8 cellular contexts compared by ENCODE assay signal in genomic region chr9:21160178-21160577, GRCh38. TPM values are rescaled to one million over a fixed set of nuclear protein-coding genes. Genes with fewer than 3 reads are reported as not detected.
A peak's percentile ranks its signal among the peaks of the same experiment; 100 is the strongest.
DNase-seq lines count a peak whose midpoint lies in the region; ATAC-seq, FAIRE-seq and TF ChIP-seq lines count a peak whose summit lies in the region.

No MANE protein-coding gene starts in this region.

- H3K27me3 ChIP-seq in keratinocyte (ENCODE audit: control insufficient read depth, extremely low read depth, insufficient read depth, low read length): peaks cover 3% of the 10 kb centered on the region

- H2AFZ ChIP-seq in keratinocyte (ENCODE audit: control insufficient read depth, low read length): no peak overlapping the region

- TF ChIP-seq CTCF in keratinocyte (optimal IDR thresholded peaks at IDR 0.05 in 1 of 3, IDR thresholded peaks at IDR 0.05 in 1 of 3, conservative IDR thresholded peaks at IDR 0.05 in 1 of 3; ENCODE audit: extremely low read depth in 1 of 3, insufficient read depth in 2 of 3, low read length in 3 of 3): no peak

- DNase-seq in HCEC 1CT: peak; percentile 25
- DNase-seq in NCI-H226: peak; percentile 6
- no peak for DNase-seq in keratinocyte (ENCODE audit: low read depth, low spot score)
- no peak for DNase-seq in dedifferentiated amniotic fluid mesenchymal stem cell (ENCODE audit: extremely low spot score)
- no peak for DNase-seq in AG08395 (ENCODE audit: low spot score)
- no peak for DNase-seq in substantia nigra (lab: John Stamatoyannopoulos, UW)
- DNase-seq in ecto neural progenitor cell (ENCODE audit: low spot score): no peak

- no peaks in the 10 kb centered on the region for H3K9me3 ChIP-seq in keratinocyte (ENCODE audit: control insufficient read depth, low read depth, low read length)

- ATAC-seq in GM18511 (IDR thresholded peaks at IDR 0.05; ENCODE audit: unreplicated experiment): peak; percentile 98

- no peaks in the 10 kb centered on the region for H3K9me1 ChIP-seq in keratinocyte (ENCODE audit: control insufficient read depth, extremely low read depth, insufficient read depth, low read length)

- H3K4me3 ChIP-seq in keratinocyte (ENCODE audit: control insufficient read depth in 2 of 3, extremely low read depth in 1 of 3, insufficient read depth in 2 of 3, low read depth in 1 of 3, low read length in 3 of 3): no peak overlapping the region

- dilution Hi-C loops in keratinocyte (cut with MboI; ENCODE audit: extremely low pct_ligation_motif_present, low sequenced_read_pairs): no loop called here

- no peak overlapping the region for H3K27ac ChIP-seq in keratinocyte (ENCODE audit: control insufficient read depth, insufficient read depth, low read length)
- no peak overlapping the region for H3K27ac ChIP-seq in substantia nigra (ENCODE audit: low read depth, low read length, poor library complexity, severe bottlenecking)

- H4K20me1 ChIP-seq in keratinocyte (ENCODE audit: control insufficient read depth, extremely low read depth, insufficient read depth, low read length): no peaks in the 10 kb centered on the region

- H3K36me3 ChIP-seq in keratinocyte (ENCODE audit: control insufficient read depth in 2 of 2, extremely low read depth in 1 of 2, insufficient read depth in 2 of 2, low read length in 2 of 2): no peaks in the 10 kb centered on the region

- no peak overlapping the region for H3K4me2 ChIP-seq in keratinocyte (ENCODE audit: control insufficient read depth, extremely low read depth, insufficient read depth, low read depth, low read length)

- H3K4me1 ChIP-seq in keratinocyte (ENCODE audit: control insufficient read depth, extremely low read depth, insufficient read depth, low read length): no peaks in the 10 kb centered on the region

- no peaks in the 10 kb centered on the region for H3K79me2 ChIP-seq in keratinocyte (ENCODE audit: control insufficient read depth, insufficient read depth, low read length)

- peak; percentile 71 for FAIRE-seq in keratinocyte (lab: Jason Lieb, UNC)

- no peak overlapping the region for H3K9ac ChIP-seq in keratinocyte (ENCODE audit: control insufficient read depth, extremely low read depth, insufficient read depth, low read length)

RNA-seq across cellular contexts. Expression of gene IFNA21, which starts 6.3 kb away (rescaled TPM):
- polyA plus RNA-seq in keratinocyte: not detected in 3 replicates
- not detected for polyA plus RNA-seq in keratinocyte (2011; ENCODE audit: low read depth)
- polyA plus RNA-seq in keratinocyte (2011; cell fraction: cytosol; rRNA removed): not detected in 2 replicates
- polyA plus RNA-seq in keratinocyte (2011; cell fraction: nucleus; rRNA removed): not detected in 2 replicates
- polyA plus RNA-seq in keratinocyte (2012; ENCODE audit: low replicate concordance): not detected in 2 replicates
- polyA minus RNA-seq in keratinocyte: not detected in 3 replicates
- polyA minus RNA-seq in keratinocyte (2011; cell fraction: cytosol; rRNA and poly(A)+ RNA removed): not detected
- polyA minus RNA-seq in keratinocyte (2011; cell fraction: nucleus; rRNA and poly(A)+ RNA removed): not detected in 2 replicates

RNA-seq across cellular contexts. Expression of gene IFNW1, which starts 18.5 kb away (rescaled TPM):
- polyA plus RNA-seq in keratinocyte: not detected in 3 replicates
- polyA plus RNA-seq in keratinocyte (2011; ENCODE audit: low read depth): not detected
- not detected in 2 replicates for polyA plus RNA-seq in keratinocyte (2011; cell fraction: cytosol; rRNA removed)
- polyA plus RNA-seq in keratinocyte (2011; cell fraction: nucleus; rRNA removed): not detected in 2 replicates
- polyA plus RNA-seq in keratinocyte (2012; ENCODE audit: low replicate concordance): not detected in 2 replicates
- polyA minus RNA-seq in keratinocyte: not detected in 3 replicates
- not detected for polyA minus RNA-seq in keratinocyte (2011; cell fraction: cytosol; rRNA and poly(A)+ RNA removed)
- not detected in 2 replicates for polyA minus RNA-seq in keratinocyte (2011; cell fraction: nucleus; rRNA and poly(A)+ RNA removed)

RNA-seq across cellular contexts. Expression of gene IFNA4, which starts 27.2 kb away (rescaled TPM):
- not detected in 3 replicates for polyA plus RNA-seq in keratinocyte
- polyA plus RNA-seq in keratinocyte (2011; ENCODE audit: low read depth): not detected
- not detected in 2 replicates for polyA plus RNA-seq in keratinocyte (2011; cell fraction: cytosol; rRNA removed)
- not detected in 2 replicates for polyA plus RNA-seq in keratinocyte (2011; cell fraction: nucleus; rRNA removed)
- not detected in 2 replicates for polyA plus RNA-seq in keratinocyte (2012; ENCODE audit: low replicate concordance)
- polyA minus RNA-seq in keratinocyte: not detected in 3 replicates
- polyA minus RNA-seq in keratinocyte (2011; cell fraction: cytosol; rRNA and poly(A)+ RNA removed): not detected
- polyA minus RNA-seq in keratinocyte (2011; cell fraction: nucleus; rRNA and poly(A)+ RNA removed): not detected in 2 replicates

RNA-seq across cellular contexts. Expression of gene IFNA7, which starts 41.8 kb away (rescaled TPM):
- not detected in 3 replicates for polyA plus RNA-seq in keratinocyte
- not detected for polyA plus RNA-seq in keratinocyte (2011; ENCODE audit: low read depth)
- not detected in 2 replicates for polyA plus RNA-seq in keratinocyte (2011; cell fraction: cytosol; rRNA removed)
- not detected in 2 replicates for polyA plus RNA-seq in keratinocyte (2011; cell fraction: nucleus; rRNA removed)
- polyA plus RNA-seq in keratinocyte (2012; ENCODE audit: low replicate concordance): not detected in 2 replicates
- not detected in 3 replicates for polyA minus RNA-seq in keratinocyte
- not detected for polyA minus RNA-seq in keratinocyte (2011; cell fraction: cytosol; rRNA and poly(A)+ RNA removed)
- not detected in 2 replicates for polyA minus RNA-seq in keratinocyte (2011; cell fraction: nucleus; rRNA and poly(A)+ RNA removed)

RNA-seq across cellular contexts. Expression of gene IFNA10, which starts 46.8 kb away (rescaled TPM):
- not detected in 3 replicates for polyA plus RNA-seq in keratinocyte
- polyA plus RNA-seq in keratinocyte (2011; ENCODE audit: low read depth): not detected
- not detected in 2 replicates for polyA plus RNA-seq in keratinocyte (2011; cell fraction: cytosol; rRNA removed)
- polyA plus RNA-seq in keratinocyte (2011; cell fraction: nucleus; rRNA removed): not detected in 2 replicates
- not detected in 2 replicates for polyA plus RNA-seq in keratinocyte (2012; ENCODE audit: low replicate concordance)
- not detected in 3 replicates for polyA minus RNA-seq in keratinocyte
- polyA minus RNA-seq in keratinocyte (2011; cell fraction: cytosol; rRNA and poly(A)+ RNA removed): not detected
- polyA minus RNA-seq in keratinocyte (2011; cell fraction: nucleus; rRNA and poly(A)+ RNA removed): not detected in 2 replicates

Comparison
In these comparisons a context has a peak if more than half of its experiments do, and no peak if none do; other contexts are left out.
1. DNase-seq: peak in HCEC 1CT (single experiment) and NCI-H226 (single experiment); none in keratinocyte (single experiment), dedifferentiated amniotic fluid mesenchymal stem cell (single experiment), AG08395 (single experiment), substantia nigra (0 of 49) and ecto neural progenitor cell (single experiment).